Comparison of ENCODE assay signal across 9 cellular contexts in genomic region chr5:52989781-52990530, GRCh38. TPM values are rescaled to one million over a fixed set of nuclear protein-coding genes. Genes with fewer than 3 reads are reported as not detected.
DNase-seq lines count a peak whose midpoint lies in the region; ATAC-seq, FAIRE-seq and TF ChIP-seq lines count a peak whose summit lies in the region.
"Had no signal": no experiment of that assay in that cellular context is flagged by ENCODE, and none has a peak within 500 bp of the region (broad histone marks: within the 10 kb centered on the region; RNA-seq: fewer than 3 reads in every experiment).

No MANE protein-coding gene starts in this region.

- peaks cover 9% of the 10 kb centered on the region for H3K9me3 Mint-ChIP-seq in mesothelial cell of epicardium

- ATAC-seq in Right ventricle myocardium inferior, result peak; percentile 60

- CTCF ChIA-PET in endothelial cell of umbilical vein (lab: Charles Lee), result interaction anchor here (0.6 to 5.1 kb wide), 15 partner anchors 8 to 150 kb away, joined by 3 to 64 read pairs (median 5); no protein-coding TSS in a partner anchor

- POLR2A ChIA-PET in endothelial cell of umbilical vein (lab: Charles Lee), result interaction anchor here (0.6 to 1.0 kb wide), 2 partner anchors 120 to 261 kb away, joined by 3 to 6 read pairs; partner anchors contain the start of gene MOCS2

- DNase-seq in Right ventricle myocardium inferior (ENCODE audit: missing footprints) (no peak), cardiac septum (ENCODE audit: low spot score) (no peak), endothelial cell of umbilical vein (ENCODE audit: low read depth, low spot score) (peak; percentile 78), mesothelial cell of epicardium (ENCODE audit: low spot score in 2 of 2, unreplicated experiment in 2 of 2) (peak in 1 of 2 experiments; percentile 56), foreskin melanocyte (no peak)
- peak; percentile 12 to 15 for DNase-seq in activated CD4-positive, alpha-beta T cell treated with anti-CD3 and anti-CD28 coated beads, Interleukin-2, amount 50 U/mL, for 4 hours

- H3K27me3 ChIP-seq in HUES64 (ENCODE audit: insufficient read depth, low read length) (peaks cover 35% of the 10 kb centered on the region), endothelial cell of umbilical vein (ENCODE audit: control insufficient read depth in 2 of 2, insufficient read depth in 2 of 2, low read length in 2 of 2) (no peaks in the 10 kb centered on the region)

- TF ChIP-seq CTCF in endothelial cell of umbilical vein (IDR thresholded peaks at IDR 0.05; ENCODE audit: extremely low read depth in 1 of 2, insufficient read depth in 1 of 2, low read depth in 1 of 2, low read length in 2 of 2) (peak; percentile 29 to 45), mesothelial cell of epicardium (IDR thresholded peaks at IDR 0.05; ENCODE audit: unreplicated experiment) (no peak)

- no peaks in the 10 kb centered on the region; the same call in 1 of the 2 replicates for H3K36me3 ChIP-seq in HUES64 (ENCODE audit: insufficient read depth, low read length)
- H3K36me3 ChIP-seq in endothelial cell of umbilical vein (ENCODE audit: control insufficient read depth in 2 of 2, extremely low read depth in 1 of 2, insufficient read depth in 2 of 2, low read length in 2 of 2), result no peaks in the 10 kb centered on the region

- H3K4me2 ChIP-seq in endothelial cell of umbilical vein (ENCODE audit: insufficient read depth, low read length), result peak overlapping the region; percentile 97

- dilution Hi-C loops in endothelial cell of umbilical vein (cut with MboI; ENCODE audit: extremely low pct_ligation_motif_present, low sequenced_read_pairs), result no loop called here

- peak overlapping the region; percentile 12 for H2AFZ ChIP-seq in endothelial cell of umbilical vein (ENCODE audit: low read depth, low read length)

- H3K4me3 Mint-ChIP-seq in mesothelial cell of epicardium, result peak overlapping the region; percentile 73

- WGBS in HUES64, result 8% methylated on average over 27 of the region's 27 CpGs

- H3K4me3 ChIP-seq in HUES64 (ENCODE audit: low read length) (peak overlapping the region; percentile 65), endothelial cell of umbilical vein (replicated peaks in 1 of 3; ENCODE audit: insufficient read depth in 1 of 3, low read depth in 1 of 3, low read length in 3 of 3) (peak overlapping the region; percentile 56 to 80 (median 61))

- H3K4me1 ChIP-seq in HUES64 (ENCODE audit: insufficient read depth, low read length) (peaks cover 7% of the 10 kb centered on the region; the same call in 1 of the 2 replicates), endothelial cell of umbilical vein (ENCODE audit: control insufficient read depth, extremely low read depth, insufficient read depth, low read length) (peaks cover 61% of the 10 kb centered on the region)

- intact Hi-C loops in Right ventricle myocardium inferior (cut with DNase I) (loop anchor here (5.0 to 10.0 kb wide), 2 partner anchors 43 to 45 kb away; no protein-coding TSS in a partner anchor), cardiac septum (cut with DNase I) (loop anchor here (5.0 kb wide), 2 partner anchors 37 to 38 kb away; no protein-coding TSS in a partner anchor), endothelial cell of umbilical vein (cut with micrococcal nuclease) (loop anchor here (1.0 to 2.0 kb wide), 6 partner anchors 14 to 106 kb away; no protein-coding TSS in a partner anchor)

- H3K9ac ChIP-seq in HUES64 (ENCODE audit: low read depth, low read length), result peak overlapping the region; percentile 51
- peak overlapping the region; percentile 77 for H3K9ac ChIP-seq in endothelial cell of umbilical vein (replicated peaks; ENCODE audit: extremely low read depth, insufficient read depth, low read length)

- H3K4me1 Mint-ChIP-seq in mesothelial cell of epicardium, result peaks cover 20% of the 10 kb centered on the region

- TSS peak; percentile 46 for BruUV-seq in endothelial cell of umbilical vein (replicated peaks; lab: Mats Ljungman, UMichigan)

- peak; percentile 64 for FAIRE-seq in endothelial cell of umbilical vein (lab: Jason Lieb, UNC)
- FAIRE-seq: GM18507 had no signal

- peaks cover 58% of the 10 kb centered on the region for H3K79me2 ChIP-seq in endothelial cell of umbilical vein (ENCODE audit: control insufficient read depth, insufficient read depth, low read length)

- no peaks in the 10 kb centered on the region for H3K36me3 Mint-ChIP-seq in mesothelial cell of epicardium

- H3K27me3 Mint-ChIP-seq in mesothelial cell of epicardium (ENCODE audit: low read depth), result peaks cover 30% of the 10 kb centered on the region

- H3K27ac ChIP-seq in HUES64 (ENCODE audit: low read depth, low read length), result no peak overlapping the region
- H3K27ac ChIP-seq in endothelial cell of umbilical vein (ENCODE audit: insufficient read depth, low read depth, low read length), result peak overlapping the region; percentile 31
- peak overlapping the region; percentile 80 for H3K27ac ChIP-seq in temporal lobe (ENCODE audit: low read depth, low read length)

- no peak overlapping the region for H3K27ac Mint-ChIP-seq in mesothelial cell of epicardium

- no peak for TF ChIP-seq POLR2A in endothelial cell of umbilical vein (IDR thresholded peaks at IDR 0.05; ENCODE audit: low read depth, low read length)

- H4K20me1 ChIP-seq in endothelial cell of umbilical vein (replicated peaks; ENCODE audit: control insufficient read depth, extremely low read depth, insufficient read depth, low read length), result no peaks in the 10 kb centered on the region

- H3K9me3 ChIP-seq in HUES64 (ENCODE audit: insufficient read depth, low read depth, low read length) (no peaks in the 10 kb centered on the region), endothelial cell of umbilical vein (replicated peaks; ENCODE audit: control insufficient read depth, insufficient read depth, low read length) (no peaks in the 10 kb centered on the region)

- H3K9me1 ChIP-seq in endothelial cell of umbilical vein (replicated peaks; ENCODE audit: control insufficient read depth, extremely low read depth, insufficient read depth, low read length), result no peaks in the 10 kb centered on the region

TF ChIP-seq in endothelial cell of umbilical vein, 7 proteins besides CTCF, POLR2A, EP300 and RAD21:
- TF ChIP-seq GATA2 (IDR thresholded peaks at IDR 0.05; ENCODE audit: insufficient read depth, insufficient read length, low read depth, low read length) (no peak), FOS (IDR thresholded peaks at IDR 0.05; ENCODE audit: borderline replicate concordance, insufficient read depth, low read length) (no peak), POLR2AphosphoS5 (IDR thresholded peaks at IDR 0.05; ENCODE audit: insufficient read depth, low read depth, low read length) (no peak), MYC (IDR thresholded peaks at IDR 0.05; ENCODE audit: low read depth, low read length) (no peak), EZH2 (IDR thresholded peaks at IDR 0.05; ENCODE audit: borderline replicate concordance, low read depth, low read length, severe bottlenecking) (no peak), JUN (IDR thresholded peaks at IDR 0.05; ENCODE audit: borderline replicate concordance, insufficient read depth, insufficient read length, low read depth) (no peak)

RNA-seq across cellular contexts. Expression of gene ITGA2, which starts 0.8 kb away (rescaled TPM):
- 0.78 TPM for total RNA-seq in Right ventricle myocardium inferior
- 1.4 TPM for total RNA-seq in cardiac septum
- 1.8 TPM for polyA plus RNA-seq in HUES64 (2013, experiment 1 of 2)
- polyA plus RNA-seq in HUES64 (2013, experiment 2 of 2), result 2.0 TPM
- 53.2 and 62.3 TPM in 2 replicates for total RNA-seq in endothelial cell of umbilical vein
- polyA plus RNA-seq in endothelial cell of umbilical vein, result 8.9 and 11.2 TPM in 2 replicates
- polyA plus RNA-seq in endothelial cell of umbilical vein (2011; cell fraction: cytosol; rRNA removed), result 12.5 and 13.0 TPM in 2 replicates
- polyA plus RNA-seq in endothelial cell of umbilical vein (2011; cell fraction: nucleus; rRNA removed), result 19.5 and 23.9 TPM in 2 replicates
- 36.8 and 58.4 TPM in 2 replicates for polyA plus RNA-seq in endothelial cell of umbilical vein (2012)
- polyA minus RNA-seq in endothelial cell of umbilical vein, result 48.2 and 48.9 TPM in 2 replicates
- 8.8 TPM for polyA minus RNA-seq in endothelial cell of umbilical vein (2011; cell fraction: cytosol; rRNA and poly(A)+ RNA removed)
- 32.6 and 52.9 TPM in 2 replicates for polyA minus RNA-seq in endothelial cell of umbilical vein (2011; cell fraction: nucleus; rRNA and poly(A)+ RNA removed)
- 4.1 to 4.7 TPM (median 4.1 TPM) in 3 replicates for total RNA-seq in mesothelial cell of epicardium
- 3.7 TPM for total RNA-seq in temporal lobe

Comparison
In these comparisons a context has a peak if more than half of its experiments do, and no peak if none do; other contexts are left out.
1. DNase-seq: peak in activated CD4-positive, alpha-beta T cell treated with anti-CD3 and anti-CD28 coated beads, Interleukin-2, amount 50 U/mL, for 4 hours (2 of 2) and endothelial cell of umbilical vein (single experiment); none in Right ventricle myocardium inferior (single experiment), cardiac septum (single experiment) and foreskin melanocyte (single experiment).